Comparison of ENCODE assay signal across 20 cellular contexts in the genomic region with DNA sequence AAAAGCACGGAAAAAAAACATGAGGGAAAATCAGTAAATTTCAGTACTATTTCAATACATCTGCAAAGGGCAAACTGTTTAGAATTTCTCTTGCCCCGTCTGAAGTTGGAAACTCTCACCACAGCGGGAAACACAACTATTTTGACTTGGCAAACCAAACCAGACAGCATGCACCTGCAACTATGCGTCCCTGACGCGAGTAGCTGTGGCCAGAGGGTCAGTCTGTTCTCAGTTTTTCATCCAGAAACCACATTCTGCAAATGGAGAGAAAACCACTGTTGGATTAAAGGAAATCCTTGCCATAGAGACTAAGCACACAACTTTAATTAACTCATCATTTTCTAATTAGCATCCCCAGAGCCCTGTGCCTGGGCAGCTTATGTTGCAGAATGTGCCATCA.
"Had no signal": no experiment of that assay in that cellular context is flagged by ENCODE, and none has a peak within 500 bp of the region (broad histone marks: within the 10 kb centered on the region; RNA-seq: fewer than 3 reads in every experiment).

No MANE protein-coding gene starts in this region.

- H3K27me3 Mint-ChIP-seq: activated CD4-positive, alpha-beta T cell treated with anti-CD3 and anti-CD28 coated beads, Interleukin-2, amount 10 ng/mL, durations not matched to agents 24 days and 14 days; activated CD8-positive, alpha-beta T cell treated with anti-CD3 and anti-CD28 coated beads for 36 hours; activated naive CD8-positive, alpha-beta T cell treated with anti-CD3 and anti-CD28 coated beads, Interleukin-2, amount 10 ng/mL, durations not matched to agents 7 days and 5 days; activated T-helper 17 cell treated with anti-CD3 and anti-CD28 coated beads, Interleukin-2, amount 50 U/mL, for 72 hours; natural killer cell treated with Interleukin-12 subunit alpha and Interleukin-12 subunit beta and Interleukin-15 and Interleukin-18, amount 100 ng/mL, for 72 hours had no signal

- H3K4me1 Mint-ChIP-seq: activated CD4-positive, alpha-beta T cell treated with anti-CD3 and anti-CD28 coated beads, Interleukin-2, amount 10 ng/mL, durations not matched to agents 24 days and 14 days; activated naive CD8-positive, alpha-beta T cell treated with anti-CD3 and anti-CD28 coated beads, Interleukin-2, amount 10 ng/mL, durations not matched to agents 7 days and 5 days; activated T-helper 17 cell treated with anti-CD3 and anti-CD28 coated beads, Interleukin-2, amount 50 U/mL, for 72 hours had no signal

- H3K36me3 ChIP-seq: breast epithelium, esophagus squamous epithelium, lower lobe of right lung, suprapubic skin, upper lobe of left lung had no signal

- H3K27ac Mint-ChIP-seq: activated CD4-positive, alpha-beta T cell treated with anti-CD3 and anti-CD28 coated beads, Interleukin-2, amount 10 ng/mL, durations not matched to agents 24 days and 14 days; activated CD8-positive, alpha-beta T cell treated with anti-CD3 and anti-CD28 coated beads for 36 hours; activated naive CD8-positive, alpha-beta T cell treated with anti-CD3 and anti-CD28 coated beads, Interleukin-2, amount 10 ng/mL, durations not matched to agents 7 days and 5 days; activated T-helper 17 cell treated with anti-CD3 and anti-CD28 coated beads, Interleukin-2, amount 50 U/mL, for 72 hours; natural killer cell treated with Interleukin-12 subunit alpha and Interleukin-12 subunit beta and Interleukin-15 and Interleukin-18, amount 100 ng/mL, for 72 hours; T-helper 1 cell treated with Interleukin-12 subunit alpha and Interleukin-12 subunit beta and Interleukin-4 antibody, amounts not matched to agents 30 μg/mL and 1 μg/mL, for 36 hours had no signal

- H3K4me3 Mint-ChIP-seq: activated CD4-positive, alpha-beta T cell treated with anti-CD3 and anti-CD28 coated beads, Interleukin-2, amount 10 ng/mL, durations not matched to agents 24 days and 14 days; activated CD8-positive, alpha-beta T cell treated with anti-CD3 and anti-CD28 coated beads for 36 hours; activated naive CD8-positive, alpha-beta T cell treated with anti-CD3 and anti-CD28 coated beads, Interleukin-2, amount 10 ng/mL, durations not matched to agents 7 days and 5 days; activated T-helper 17 cell treated with anti-CD3 and anti-CD28 coated beads, Interleukin-2, amount 50 U/mL, for 72 hours; natural killer cell treated with Interleukin-12 subunit alpha and Interleukin-12 subunit beta and Interleukin-15 and Interleukin-18, amount 100 ng/mL, for 72 hours; T-helper 1 cell treated with Interleukin-12 subunit alpha and Interleukin-12 subunit beta and Interleukin-4 antibody, amounts not matched to agents 30 μg/mL and 1 μg/mL, for 36 hours had no signal

- H3K4me3 ChIP-seq: breast epithelium, esophagus squamous epithelium, hepatocyte, lower lobe of right lung, skin epidermis, suprapubic skin, upper lobe of left lung had no signal

- DNase-seq: activated CD4-positive, alpha-beta T cell treated with anti-CD3 and anti-CD28 coated beads, Interleukin-2, amount 10 ng/mL, durations not matched to agents 24 days and 14 days; activated CD8-positive, alpha-beta T cell treated with anti-CD3 and anti-CD28 coated beads for 36 hours; activated naive CD4-positive, alpha-beta T cell treated with Interleukin-2 at 50 U/mL for 16 hours; activated naive CD8-positive, alpha-beta T cell treated with anti-CD3 and anti-CD28 coated beads, Interleukin-2, amount 10 ng/mL, durations not matched to agents 7 days and 5 days; activated T-cell treated with anti-CD3 and anti-CD28 coated beads, Interleukin-2, amount 50 U/mL, for 1 hour; cerebellar nuclear complex; effector memory CD4-positive, alpha-beta T cell; esophagus squamous epithelium; islet precursor cell; lower lobe of right lung; retina; stimulated activated naive CD8-positive, alpha-beta T cell treated with anti-CD3 and anti-CD28 coated beads, Interleukin-15, Interleukin-2, amounts not matched to agents 100 U/mL and 50 U/mL, for 24 hours; upper lobe of left lung had no signal

- H3K4me2 ChIP-seq: hepatocyte had no signal

- H2AFZ ChIP-seq: hepatocyte had no signal

- H3K36me3 Mint-ChIP-seq: activated naive CD8-positive, alpha-beta T cell treated with anti-CD3 and anti-CD28 coated beads, Interleukin-2, amount 10 ng/mL, durations not matched to agents 7 days and 5 days; natural killer cell treated with Interleukin-12 subunit alpha and Interleukin-12 subunit beta and Interleukin-15 and Interleukin-18, amount 100 ng/mL, for 72 hours had no signal

- H3K27me3 ChIP-seq: breast epithelium, esophagus squamous epithelium, hepatocyte, suprapubic skin, upper lobe of left lung had no signal

- H3K4me1 ChIP-seq: lower lobe of right lung, suprapubic skin, upper lobe of left lung had no signal

- H3K27ac ChIP-seq: breast epithelium, esophagus squamous epithelium, hepatocyte, lower lobe of right lung, skin epidermis, suprapubic skin, upper lobe of left lung had no signal

- H3K79me2 ChIP-seq: hepatocyte had no signal

- H3K9me3 Mint-ChIP-seq: activated CD4-positive, alpha-beta T cell treated with anti-CD3 and anti-CD28 coated beads, Interleukin-2, amount 10 ng/mL, durations not matched to agents 24 days and 14 days; activated CD8-positive, alpha-beta T cell treated with anti-CD3 and anti-CD28 coated beads for 36 hours; activated naive CD8-positive, alpha-beta T cell treated with anti-CD3 and anti-CD28 coated beads, Interleukin-2, amount 10 ng/mL, durations not matched to agents 7 days and 5 days; activated T-helper 17 cell treated with anti-CD3 and anti-CD28 coated beads, Interleukin-2, amount 50 U/mL, for 72 hours; natural killer cell treated with Interleukin-12 subunit alpha and Interleukin-12 subunit beta and Interleukin-15 and Interleukin-18, amount 100 ng/mL, for 72 hours; T-helper 1 cell treated with Interleukin-12 subunit alpha and Interleukin-12 subunit beta and Interleukin-4 antibody, amounts not matched to agents 30 μg/mL and 1 μg/mL, for 36 hours had no signal

- H3K9me3 ChIP-seq: breast epithelium, esophagus squamous epithelium, lower lobe of right lung, suprapubic skin, upper lobe of left lung had no signal

- ATAC-seq: activated CD8-positive, alpha-beta T cell treated with anti-CD3 and anti-CD28 coated beads for 36 hours; activated T-helper 17 cell treated with anti-CD3 and anti-CD28 coated beads, Interleukin-2, amount 50 U/mL, for 72 hours; lower lobe of right lung; natural killer cell treated with Interleukin-12 subunit alpha and Interleukin-12 subunit beta and Interleukin-15 and Interleukin-18, amount 100 ng/mL, for 72 hours; stimulated activated naive CD8-positive, alpha-beta T cell treated with anti-CD3 and anti-CD28 coated beads, Interleukin-15, Interleukin-2, amounts not matched to agents 100 U/mL and 50 U/mL, for 24 hours had no signal
